In the genomic region with DNA sequence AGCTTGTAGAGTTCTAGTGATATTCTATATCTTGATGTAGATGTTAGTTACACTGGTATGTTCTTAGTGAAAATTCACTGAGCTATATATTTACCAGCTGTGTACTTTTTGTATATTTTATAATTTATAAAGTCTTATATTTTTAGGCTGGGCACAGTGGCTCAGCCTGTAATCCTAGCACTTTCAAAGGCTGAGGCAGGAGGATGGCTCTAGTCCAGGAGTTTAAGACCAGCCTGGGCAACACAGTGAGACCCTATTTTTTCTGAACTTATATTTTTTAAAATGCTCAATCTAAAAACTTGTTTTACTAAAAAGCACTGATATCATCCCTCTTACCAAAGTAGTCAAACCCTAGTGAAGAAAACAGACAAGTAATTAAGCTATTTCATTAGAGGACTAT, we compare ENCODE assay signal across 27 cellular contexts.
"Had no signal": no experiment of that assay in that cellular context is flagged by ENCODE, and none has a peak within 500 bp of the region (broad histone marks: within the 10 kb centered on the region; RNA-seq: fewer than 3 reads in every experiment).

No MANE protein-coding gene starts in this region.

- H3K9me3 Mint-ChIP-seq: activated naive CD4-positive, alpha-beta T cell treated with anti-CD3 and anti-CD28 coated beads, Interleukin-2, amount 50 U/mL, for 72 hours; activated naive CD8-positive, alpha-beta T cell treated with anti-CD3 and anti-CD28 coated beads, Interleukin-2, amount 50 U/mL, for 24 hours; activated T-helper 1 cell treated with anti-CD3 and anti-CD28 coated beads, Interleukin-12 subunit alpha, Interleukin-12 subunit beta, Interleukin-2, Interleukin-4 antibody, amounts not matched to agents 30 ng/mL and 10 ng/mL and 1 ng/mL, durations not matched to agents 14 hours and 24 hours and 36 hours; T-helper 1 cell treated with Interleukin-12 subunit alpha and Interleukin-12 subunit beta and Interleukin-4 antibody, amounts not matched to agents 30 μg/mL and 1 μg/mL, for 36 hours had no signal

- H3K27ac ChIP-seq: ascending aorta, body of pancreas, SJSA1 had no signal

- H3K4me3 ChIP-seq: ascending aorta, body of pancreas, MG63, SJSA1 had no signal

- H3K27me3 Mint-ChIP-seq: activated naive CD8-positive, alpha-beta T cell treated with anti-CD3 and anti-CD28 coated beads, Interleukin-2, amount 50 U/mL, for 24 hours had no signal

- ATAC-seq: activated CD8-positive, alpha-beta T cell treated with anti-CD3 and anti-CD28 coated beads, Interleukin-2, amount 10 ng/mL, durations not matched to agents 7 days and 5 days; activated naive CD4-positive, alpha-beta T cell treated with anti-CD3 and anti-CD28 coated beads, Interleukin-2, amount 50 U/mL, for 72 hours; activated naive CD8-positive, alpha-beta T cell treated with anti-CD3 and anti-CD28 coated beads, Interleukin-2, amount 50 U/mL, for 24 hours; body of pancreas; PC-3; SK-N-SH treated with all-trans-retinoic acid at 6 μM for 48 hours had no signal

- DNase-seq: activated CD4-positive, alpha-beta T cell treated with anti-CD3 and anti-CD28 coated beads for 48 hours; activated CD4-positive, alpha-beta T cell treated with anti-CD3 and anti-CD28 coated beads, Interleukin-2, amount 50 U/mL, for 4 hours; activated CD4-positive, CD25-positive, alpha-beta regulatory T cell treated with anti-CD3 and anti-CD28 coated beads, Interleukin-2, amount 50 U/mL, for 72 hours; activated CD8-positive, alpha-beta memory T cell treated with anti-CD3 and anti-CD28 coated beads, Interleukin-2, amount 50 U/mL, for 48 hours; activated CD8-positive, alpha-beta T cell treated with anti-CD3 and anti-CD28 coated beads, Interleukin-2, amount 10 ng/mL, durations not matched to agents 7 days and 5 days; activated effector memory CD4-positive, alpha-beta T cell treated with anti-CD3 and anti-CD28 coated beads, Interleukin-2, amount 50 U/mL, for 16 hours; activated naive CD4-positive, alpha-beta T cell treated with Interleukin-2 at 50 U/mL for 16 hours; activated naive CD8-positive, alpha-beta T cell treated with anti-CD3 and anti-CD28 coated beads, Interleukin-2, amount 50 U/mL, for 24 hours; activated T-cell treated with anti-CD3 and anti-CD28 coated beads, Interleukin-2, amount 50 U/mL, for 1 hour; amniotic stem cell; body of pancreas; KG1; MG63; MV-4-11; NCI-H1105; NCI-H1436; NCI-H187; NCI-H2081; NCI-H524; PC-3; SHP77 had no signal

- H3K4me3 Mint-ChIP-seq: activated CD8-positive, alpha-beta T cell treated with anti-CD3 and anti-CD28 coated beads, Interleukin-2, amount 10 ng/mL, durations not matched to agents 7 days and 5 days; activated naive CD8-positive, alpha-beta T cell treated with anti-CD3 and anti-CD28 coated beads, Interleukin-2, amount 50 U/mL, for 24 hours; activated T-helper 1 cell treated with anti-CD3 and anti-CD28 coated beads, Interleukin-12 subunit alpha, Interleukin-12 subunit beta, Interleukin-2, Interleukin-4 antibody, amounts not matched to agents 30 ng/mL and 10 ng/mL and 1 ng/mL, durations not matched to agents 14 hours and 24 hours and 36 hours; T-helper 1 cell treated with Interleukin-12 subunit alpha and Interleukin-12 subunit beta and Interleukin-4 antibody, amounts not matched to agents 30 μg/mL and 1 μg/mL, for 36 hours had no signal

- H3K36me3 ChIP-seq: ascending aorta, MG63 had no signal

- H3K27me3 ChIP-seq: ascending aorta, body of pancreas, MG63, SJSA1 had no signal

- H3K9me3 ChIP-seq: ascending aorta, body of pancreas, MG63, SJSA1 had no signal

- H3K27ac Mint-ChIP-seq: activated CD8-positive, alpha-beta T cell treated with anti-CD3 and anti-CD28 coated beads, Interleukin-2, amount 10 ng/mL, durations not matched to agents 7 days and 5 days; activated naive CD4-positive, alpha-beta T cell treated with anti-CD3 and anti-CD28 coated beads, Interleukin-2, amount 50 U/mL, for 72 hours; activated naive CD8-positive, alpha-beta T cell treated with anti-CD3 and anti-CD28 coated beads, Interleukin-2, amount 50 U/mL, for 24 hours; activated T-helper 1 cell treated with anti-CD3 and anti-CD28 coated beads, Interleukin-12 subunit alpha, Interleukin-12 subunit beta, Interleukin-2, Interleukin-4 antibody, amounts not matched to agents 30 ng/mL and 10 ng/mL and 1 ng/mL, durations not matched to agents 14 hours and 24 hours and 36 hours; T-helper 1 cell treated with Interleukin-12 subunit alpha and Interleukin-12 subunit beta and Interleukin-4 antibody, amounts not matched to agents 30 μg/mL and 1 μg/mL, for 36 hours had no signal
